In genomic region chr3:5136619-5137429, GRCh38 we compare ENCODE assay signal across 8 cellular contexts. TPM values are rescaled to one million over a fixed set of nuclear protein-coding genes. Genes with fewer than 3 reads are reported as not detected.
DNase-seq lines count a peak whose midpoint lies in the region; ATAC-seq, FAIRE-seq and TF ChIP-seq lines count a peak whose summit lies in the region.

No MANE protein-coding gene starts in this region.

- FAIRE-seq in frontal cortex (lab: Jason Lieb, UNC): no peak

- POLR2A ChIA-PET in CD4-positive, alpha-beta T cell (lab: Charles Lee): interaction anchor here (0.7 to 1.8 kb wide), 3 partner anchors 52 to 60 kb away, joined by 3 to 12 read pairs (median 6); no protein-coding TSS in a partner anchor

- CTCF ChIA-PET in CD4-positive, alpha-beta T cell (lab: Charles Lee): interaction anchor here (0.8 to 1.6 kb wide), 6 partner anchors 11 to 177 kb away, joined by 3 to 10 read pairs (median 4); no protein-coding TSS in a partner anchor

- no peaks in the 10 kb centered on the region for H3K27me3 ChIP-seq in CD4-positive, alpha-beta T cell (ENCODE audit: control insufficient read depth, insufficient read depth, low read length)
- H3K27me3 ChIP-seq in breast epithelium: no peaks in the 10 kb centered on the region

- H3K4me3 ChIP-seq in breast epithelium: no peak overlapping the region

- peak overlapping the region; percentile 52 for H3K27ac Mint-ChIP-seq in CD4-positive, alpha-beta T cell
- peak overlapping the region; percentile 20 to 24 for H3K27ac Mint-ChIP-seq in natural killer cell treated with Interleukin-12 subunit alpha and Interleukin-12 subunit beta and Interleukin-15 and Interleukin-18, amount 100 ng/mL, for 72 hours

- no peaks in the 10 kb centered on the region for H3K9me3 ChIP-seq in CD4-positive, alpha-beta T cell (ENCODE audit: control insufficient read depth, low read length)
- no peaks in the 10 kb centered on the region for H3K9me3 ChIP-seq in breast epithelium

- H3K4me1 Mint-ChIP-seq in CD4-positive, alpha-beta T cell (ENCODE audit: low read depth): peaks cover 83% of the 10 kb centered on the region
- H3K4me1 Mint-ChIP-seq in natural killer cell treated with Interleukin-12 subunit alpha and Interleukin-12 subunit beta and Interleukin-15 and Interleukin-18, amount 100 ng/mL, for 72 hours (ENCODE audit: low read depth in 2 of 2): peaks cover 63 to 70% of the 10 kb centered on the region in 2 donors

- no peak for TF ChIP-seq POLR2A in breast epithelium (IDR thresholded peaks at IDR 0.05)

- no peak overlapping the region for H3K27ac ChIP-seq in CD4-positive, alpha-beta T cell (ENCODE audit: low read depth, low read length)
- H3K27ac ChIP-seq in breast epithelium: peak overlapping the region; percentile 2 to 22

- TF ChIP-seq CTCF in CD4-positive, alpha-beta T cell (IDR thresholded peaks at IDR 0.05): peak; percentile 73
- TF ChIP-seq CTCF in breast epithelium (IDR thresholded peaks at IDR 0.05): no peak

- no peak overlapping the region for H3K4me3 Mint-ChIP-seq in CD4-positive, alpha-beta T cell
- H3K4me3 Mint-ChIP-seq in natural killer cell treated with Interleukin-12 subunit alpha and Interleukin-12 subunit beta and Interleukin-15 and Interleukin-18, amount 100 ng/mL, for 72 hours: no peak overlapping the region

- H3K27me3 Mint-ChIP-seq in CD4-positive, alpha-beta T cell: no peaks in the 10 kb centered on the region
- no peaks in the 10 kb centered on the region for H3K27me3 Mint-ChIP-seq in natural killer cell treated with Interleukin-12 subunit alpha and Interleukin-12 subunit beta and Interleukin-15 and Interleukin-18, amount 100 ng/mL, for 72 hours

- peak in 5 of 10 experiments; percentile 5 to 25 (median 14) for DNase-seq in CD4-positive, alpha-beta T cell
- peak; percentile 89 for DNase-seq in OCI-M1 (lab: John Stamatoyannopoulos, UW)
- no peak for DNase-seq in breast epithelium (ENCODE audit: low spot score in 2 of 2)
- no peak for DNase-seq in natural killer cell treated with Interleukin-12 subunit alpha and Interleukin-12 subunit beta and Interleukin-15 and Interleukin-18, amount 100 ng/mL, for 72 hours (ENCODE audit: low spot score)
- no peak for DNase-seq in NCI-H446 (lab: John Stamatoyannopoulos, UW)
- no peak for DNase-seq in frontal cortex (ENCODE audit: low spot score in 2 of 2)

- no peaks in the 10 kb centered on the region for H3K9me3 Mint-ChIP-seq in CD4-positive, alpha-beta T cell
- no peaks in the 10 kb centered on the region for H3K9me3 Mint-ChIP-seq in natural killer cell treated with Interleukin-12 subunit alpha and Interleukin-12 subunit beta and Interleukin-15 and Interleukin-18, amount 100 ng/mL, for 72 hours

- H3K4me1 ChIP-seq in breast epithelium: peaks cover 0 to 10% of the 10 kb centered on the region in 2 donors

- ATAC-seq in CD4-positive, alpha-beta T cell (ENCODE audit: poor library complexity): peak; percentile 94
- ATAC-seq in GM18907 (IDR thresholded peaks at IDR 0.05; ENCODE audit: unreplicated experiment) (peak; percentile 72), HG03045 (IDR thresholded peaks at IDR 0.05; ENCODE audit: unreplicated experiment) (peak; percentile 48)
- peak; percentile 57 to 64 for ATAC-seq in natural killer cell treated with Interleukin-12 subunit alpha and Interleukin-12 subunit beta and Interleukin-15 and Interleukin-18, amount 100 ng/mL, for 72 hours

- no peaks in the 10 kb centered on the region for H3K36me3 ChIP-seq in breast epithelium

- H3K36me3 Mint-ChIP-seq in CD4-positive, alpha-beta T cell (ENCODE audit: low read depth): peaks cover 30% of the 10 kb centered on the region
- peaks cover 11% of the 10 kb centered on the region for H3K36me3 Mint-ChIP-seq in natural killer cell treated with Interleukin-12 subunit alpha and Interleukin-12 subunit beta and Interleukin-15 and Interleukin-18, amount 100 ng/mL, for 72 hours

- intact Hi-C loops in CD4-positive, alpha-beta T cell (cut with DNase I, micrococcal nuclease): loop anchor here (2.0 to 10.0 kb wide), 5 partner anchors 50 to 288 kb away; partner anchors contain the start of gene EDEM1 (in 1 of the 2)
- intact Hi-C loops in breast epithelium (cut with DNase I; ENCODE audit: low total_unique reads): no loop called here

RNA-seq across cellular contexts. Expression of gene ARL8B, which starts 14.7 kb away (rescaled TPM):
- total RNA-seq in CD4-positive, alpha-beta T cell: 10 to 100 TPM; 48.5 to 49.7 TPM
- total RNA-seq in breast epithelium (10 to 100 TPM; 47.2 to 68.5 (median 52.3) TPM), frontal cortex (81.1 TPM)
- total RNA-seq in natural killer cell treated with Interleukin-12 subunit alpha and Interleukin-12 subunit beta and Interleukin-15 and Interleukin-18, amount 100 ng/mL, for 72 hours: 10 to 100 TPM; 77.4 to 80.4 TPM

RNA-seq across cellular contexts. Expression of gene EDEM1, which starts 50.7 kb away (rescaled TPM):
- 100 to 1,000 TPM; 106 to 114 TPM for total RNA-seq in CD4-positive, alpha-beta T cell
- total RNA-seq in breast epithelium (10 to 100 TPM; 34.9 to 45.8 (median 42.6) TPM), frontal cortex (5.3 TPM)
- 100 to 1,000 TPM; 109 to 171 TPM for total RNA-seq in natural killer cell treated with Interleukin-12 subunit alpha and Interleukin-12 subunit beta and Interleukin-15 and Interleukin-18, amount 100 ng/mL, for 72 hours
